ENCODE assay signal across 8 cellular contexts in genomic region chr20:62927128-62927705, GRCh38. TPM values are rescaled to one million over a fixed set of nuclear protein-coding genes. Genes with fewer than 3 reads are reported as not detected.
DNase-seq lines count a peak whose midpoint lies in the region; ATAC-seq and TF ChIP-seq lines count a peak whose summit lies in the region.

No MANE protein-coding gene starts in this region.

- no peak for TF ChIP-seq CTCF in H9 (conservative IDR thresholded peaks at IDR 0.05)
- TF ChIP-seq CTCF in WI38 (IDR thresholded peaks at IDR 0.05; ENCODE audit: low read depth, low read length), result no peak
- no peak for TF ChIP-seq CTCF in left ventricle myocardium inferior (IDR thresholded peaks at IDR 0.05; ENCODE audit: borderline replicate concordance)

- peaks cover 62% of the 10 kb centered on the region for H3K79me2 ChIP-seq in H9 (ENCODE audit: insufficient read depth, low read length)

- peak overlapping the region; percentile 9 for H4K8ac ChIP-seq in H9 (replicated peaks; ENCODE audit: insufficient read length, low read depth, low read length)

- H4K20me1 ChIP-seq in H9 (ENCODE audit: control insufficient read depth, insufficient read depth, insufficient read length), result peaks cover 11% of the 10 kb centered on the region

- H3K18ac ChIP-seq in H9 (ENCODE audit: insufficient read length, low read depth, low read length), result no peak overlapping the region

- no peak overlapping the region for H3K23ac ChIP-seq in H9 (ENCODE audit: insufficient read length, low read depth, low read length)

- H2AFZ ChIP-seq in H9 (ENCODE audit: low read length), result no peak overlapping the region

- H3K27me3 ChIP-seq in H9 (ENCODE audit: insufficient read depth, low read length) (no peaks in the 10 kb centered on the region), left ventricle myocardium inferior (ENCODE audit: low read depth) (no peaks in the 10 kb centered on the region)

- DNase-seq in H9 (no peak), left ventricle myocardium inferior (no peak), nucleus accumbens (lab: John Stamatoyannopoulos, UW) (no peak), D341Med (ENCODE audit: low spot score) (no peak)

- ATAC-seq in GM19035 (IDR thresholded peaks at IDR 0.05; ENCODE audit: unreplicated experiment) (no peak), GM19452 (IDR thresholded peaks at IDR 0.05; ENCODE audit: unreplicated experiment) (no peak)

- H2BK12ac ChIP-seq in H9 (ENCODE audit: insufficient read length, low read depth, low read length), result no peak overlapping the region

- peak overlapping the region; percentile 75 to 96 (median 95) for H3K27ac Mint-ChIP-seq in H9

- H3K36me3 ChIP-seq in left ventricle myocardium inferior, result no peaks in the 10 kb centered on the region

- no peaks in the 10 kb centered on the region for H3K27me3 Mint-ChIP-seq in H9 (ENCODE audit: low read depth)

- peaks cover 14% of the 10 kb centered on the region for H3K4me1 ChIP-seq in H9 (ENCODE audit: insufficient read depth, low read length)
- peaks cover 84% of the 10 kb centered on the region for H3K4me1 ChIP-seq in left ventricle myocardium inferior

- H3K9ac ChIP-seq in H9 (ENCODE audit: extremely low read depth, insufficient read length, low read length), result peak overlapping the region; percentile 94

- H4K91ac ChIP-seq in H9 (ENCODE audit: insufficient read length, low read depth, low read length), result no peak overlapping the region

- H3K79me1 ChIP-seq in H9 (ENCODE audit: insufficient read depth, low read depth, low read length, poor library complexity, severe bottlenecking), result no peaks in the 10 kb centered on the region

- H2BK5ac ChIP-seq in H9 (ENCODE audit: insufficient read length, low read length), result peak overlapping the region; percentile 56

- H3K9me3 ChIP-seq in H9 (ENCODE audit: control insufficient read depth, low read depth, low read length), result no peaks in the 10 kb centered on the region
- H3K9me3 ChIP-seq in left ventricle myocardium inferior (replicated peaks), result no peaks in the 10 kb centered on the region

- H3K14ac ChIP-seq in H9 (ENCODE audit: insufficient read depth, low read length), result no peak overlapping the region; the same call in 1 of the 2 replicates

- H2BK20ac ChIP-seq in H9 (ENCODE audit: low read depth, low read length, poor library complexity, severe bottlenecking), result no peak overlapping the region

- H3K4me2 ChIP-seq in H9 (ENCODE audit: insufficient read depth, insufficient read length, low read length), result peak overlapping the region; percentile 90

- H3K4me3 Mint-ChIP-seq in H9, result peak overlapping the region; percentile 92 to 97

- peak overlapping the region; percentile 91 for H3K4me3 ChIP-seq in WI38 (ENCODE audit: low read depth, low read length)
- H3K4me3 ChIP-seq in left ventricle myocardium inferior, result peak overlapping the region; percentile 90
- H3K4me3 ChIP-seq in skin epidermis, result peak overlapping the region; percentile 86 to 99 (median 96)

- WGBS in H9 (ENCODE audit: extremely low coverage, insufficient read length, low lambda C conversion rate), result no CpG with 5 or more reads among the region's 12 CpGs

- no peak overlapping the region for H3K4ac ChIP-seq in H9 (ENCODE audit: low read depth, low read length)

- H3K23me2 ChIP-seq in H9 (ENCODE audit: insufficient read length, low read depth, low read length, poor library complexity, severe bottlenecking), result peaks cover 38% of the 10 kb centered on the region

- no peak overlapping the region for H2BK120ac ChIP-seq in H9 (ENCODE audit: low read depth, low read length, poor library complexity, severe bottlenecking)

- no peak overlapping the region for H2BK15ac ChIP-seq in H9 (ENCODE audit: low read depth, low read length)

- peaks cover 59 to 67% of the 10 kb centered on the region in 2 experiments for H3K4me1 Mint-ChIP-seq in H9

- H2AK5ac ChIP-seq in H9 (ENCODE audit: insufficient read length, low read length), result no peak overlapping the region

- intact Hi-C loops in left ventricle myocardium inferior (cut with micrococcal nuclease), result no loop called here

- H3T11ph ChIP-seq in H9 (ENCODE audit: low read length), result no peak overlapping the region

- H3K36me3 Mint-ChIP-seq in H9 (ENCODE audit: insufficient read depth in 1 of 3, low read depth in 3 of 3), result peaks cover 0 to 4% (median 2%) of the 10 kb centered on the region in 3 experiments; a peak in 4 of 7 replicates

- no peak overlapping the region for H4K5ac ChIP-seq in H9 (ENCODE audit: insufficient read length, low read depth, low read length)

- no peaks in the 10 kb centered on the region for H3K9me3 Mint-ChIP-seq in H9

- H3K56ac ChIP-seq in H9 (ENCODE audit: insufficient read length, low read depth, low read length), result no peak overlapping the region

- H3K27ac ChIP-seq in H9 (ENCODE audit: insufficient read length, low read depth, low read length) (peak overlapping the region; percentile 99), left ventricle myocardium inferior (replicated peaks) (peak overlapping the region; percentile 96), skin epidermis (peak overlapping the region in 20 of 21 experiments; percentile 95 to 100 (median 99))

RNA-seq across cellular contexts. Expression of gene DIDO1, which starts 0.9 kb away (rescaled TPM):
- 85.9 TPM in 2 replicates for total RNA-seq in H9 (2021)
- total RNA-seq in left ventricle myocardium inferior, result 37.0 TPM

RNA-seq across cellular contexts. Expression of gene GID8, which starts 10.7 kb away (rescaled TPM):
- total RNA-seq in H9 (2021) (60.9 and 62.9 TPM in 2 replicates), left ventricle myocardium inferior (16.2 TPM)

RNA-seq across cellular contexts. Expression of gene SLC17A9, which starts 25.3 kb away (rescaled TPM):
- total RNA-seq in H9 (2021), result 19.9 and 20.9 TPM in 2 replicates
- 0.47 TPM for total RNA-seq in left ventricle myocardium inferior

Comparison
In these comparisons a context has a peak if more than half of its experiments do, and no peak if none do; other contexts are left out.
1. RNA of gene SLC17A9, which starts 25.3 kb away (total RNA-seq): 19.9 to 20.9 TPM in H9; 0.47 TPM in left ventricle myocardium inferior (single experiment); every median in the first group is over 10 times any median in the second.
2. Peak in every context shown above with its lines, with median percentiles within 50 percentile points of each other: H3K27ac ChIP-seq and H3K4me3 ChIP-seq.